ENCODE assay signal across 8 cellular contexts in genomic region chr1:212607206-212607923, GRCh38. TPM values are rescaled to one million over a fixed set of nuclear protein-coding genes. Genes with fewer than 3 reads are reported as not detected.
A peak's percentile ranks its signal among the peaks of the same experiment; 100 is the strongest.
DNase-seq lines count a peak whose midpoint lies in the region; ATAC-seq and TF ChIP-seq lines count a peak whose summit lies in the region.

No MANE protein-coding gene starts in this region.

- TF ChIP-seq POLR2A in Peyer's patch (IDR thresholded peaks at IDR 0.05) = no peak

- TF ChIP-seq CTCF in Peyer's patch (IDR thresholded peaks at IDR 0.05) (no peak), dorsolateral prefrontal cortex (IDR thresholded peaks at IDR 0.05 in 54 of 56, conservative IDR thresholded peaks at IDR 0.05 in 2 of 56; ENCODE audit: low read depth in 1 of 56, partially characterized antibody in 56 of 56) (no peak)

- DNase-seq in stimulated activated naive CD4-positive, alpha-beta T cell (lab: John Stamatoyannopoulos, UW) = peak in 4 of 6 experiments; percentile 4 to 64 (median 39)
- DNase-seq in stimulated activated naive CD4-positive, alpha-beta T cell treated with Interleukin-2 at 50 U/mL for 16 hours (lab: John Stamatoyannopoulos, UW) = no peak
- DNase-seq in Peyer's patch = peak; percentile 23 to 71 (median 57)
- peak in 3 of 10 donors; percentile 17 to 50 (median 48) for DNase-seq in dorsolateral prefrontal cortex

- H3K9me3 ChIP-seq in Peyer's patch = no peaks in the 10 kb centered on the region
- no peaks in the 10 kb centered on the region for H3K9me3 ChIP-seq in mesodermal cell (ENCODE audit: control insufficient read depth, low read length)

- ATAC-seq in HG03354 (IDR thresholded peaks at IDR 0.05; ENCODE audit: poor library complexity, severe bottlenecking, unreplicated experiment) (no peak), GM19395 (IDR thresholded peaks at IDR 0.05; ENCODE audit: unreplicated experiment) (no peak)

- H3K27ac ChIP-seq in Peyer's patch = peak overlapping the region; percentile 71 to 99 (median 97)
- H3K27ac ChIP-seq in dorsolateral prefrontal cortex = peak overlapping the region in 34 of 59 donors; percentile 8 to 98 (median 78)
- peak overlapping the region; percentile 97 for H3K27ac ChIP-seq in mesodermal cell (ENCODE audit: low read depth, low read length, severe bottlenecking)
- peak overlapping the region; percentile 42 for H3K27ac ChIP-seq in urinary bladder (ENCODE audit: low read depth)

- H3K4me1 ChIP-seq in Peyer's patch = peaks cover 3 to 44% (median 16%) of the 10 kb centered on the region in 4 donors
- peaks cover 50% of the 10 kb centered on the region for H3K4me1 ChIP-seq in mesodermal cell (ENCODE audit: control insufficient read depth, insufficient read depth, low read length, poor library complexity, severe bottlenecking)
- H3K4me1 ChIP-seq in urinary bladder (ENCODE audit: insufficient read depth) = no peaks in the 10 kb centered on the region

- WGBS in mesodermal cell (ENCODE audit: insufficient coverage in 2 of 2), 2 experiments = 1 to 3% methylated on average over 19 to 33 of the region's 34 CpGs
- 2% methylated on average over 34 of the region's 34 CpGs for WGBS in urinary bladder

- intact Hi-C loops in dorsolateral prefrontal cortex (cut with DNase I) = loop anchor here (5.0 kb wide), 4 partner anchors 40 to 185 kb away; partner anchors contain the start of genes NSL1 (in 1 of the 2) and TATDN3 (in 1 of the 2)

- H3K4me3 ChIP-seq in Peyer's patch (peak overlapping the region; percentile 63 to 88 (median 79)), dorsolateral prefrontal cortex (peak overlapping the region; percentile 49 to 90 (median 79)), mesodermal cell (ENCODE audit: extremely low read depth, insufficient read depth, low read length, poor library complexity, severe bottlenecking) (peak overlapping the region; percentile 84), urinary bladder (ENCODE audit: low read depth, low read length) (peak overlapping the region; percentile 63)

- peaks cover 0 to 8% of the 10 kb centered on the region in 2 donors for H3K27me3 ChIP-seq in Peyer's patch
- peaks cover 0 to 28% (median 0%) of the 10 kb centered on the region in 45 donors for H3K27me3 ChIP-seq in dorsolateral prefrontal cortex

- H3K36me3 ChIP-seq in Peyer's patch = no peaks in the 10 kb centered on the region
- no peaks in the 10 kb centered on the region for H3K36me3 ChIP-seq in mesodermal cell (ENCODE audit: control insufficient read depth, insufficient read depth, low read length)
- no peaks in the 10 kb centered on the region for H3K36me3 ChIP-seq in urinary bladder (ENCODE audit: insufficient read depth)

RNA-seq across cellular contexts. Expression of gene ATF3, which starts 1.2 kb away (rescaled TPM):
- total RNA-seq in Peyer's patch = 10 to 100 TPM in 3 of 4 donors, 1 to 10 TPM in 1; 10.0 to 38.0 (median 17.2) TPM
- total RNA-seq in dorsolateral prefrontal cortex = 100 to 1,000 TPM in 1 of 120 experiments, 10 to 100 TPM in 70, 1 to 10 TPM in 49; 2.2 to 116 (median 11.2) TPM
- polyA plus RNA-seq in mesodermal cell (2013, experiment 1 of 2) = 36.3 TPM
- 47.8 TPM for polyA plus RNA-seq in mesodermal cell (2013, experiment 2 of 2)
- 20.2 TPM for total RNA-seq in urinary bladder
- 118 TPM for polyA plus RNA-seq in urinary bladder

Comparison
In these comparisons a context has a peak if more than half of its experiments do, and no peak if none do; other contexts are left out.
1. H3K27ac ChIP-seq: peak in every context shown above with its lines; median percentile 97 in Peyer's patch; 97 in mesodermal cell; 78 in dorsolateral prefrontal cortex; 42 in urinary bladder.